In genomic region chr1:155527672-155528071, GRCh38 we compare ENCODE assay signal across 2 cellular contexts.
TF ChIP-seq lines count a peak whose summit lies in the region.

No MANE protein-coding gene starts in this region.

TF ChIP-seq in WTC11, 78 proteins besides CTCF, POLR2A, EP300 and RAD21:
- no peak for TF ChIP-seq PREB (CRISPR knock-in tag; IDR thresholded peaks at IDR 0.05; ENCODE audit: borderline replicate concordance)
- peak; percentile 75; the same call in 1 of the 2 replicates for TF ChIP-seq ZNF121 (CRISPR knock-in tag; IDR thresholded peaks at IDR 0.05)
TF ChIP-seq in WTC11: peak in this region for 1.

TF ChIP-seq in HepG2, 621 proteins besides CTCF, POLR2A, EP300 and RAD21:
- TF ChIP-seq ZNF121 (CRISPR knock-in tag; IDR thresholded peaks at IDR 0.05) (0 out of 2 replicates have a peak, but pooled peaks have one; percentile 27), SYNCRIP (IDR thresholded peaks at IDR 0.05; ENCODE audit: insufficient read depth, low read depth, low read length) (no peak)
